7 cellular contexts compared by ENCODE assay signal in the genomic region with DNA sequence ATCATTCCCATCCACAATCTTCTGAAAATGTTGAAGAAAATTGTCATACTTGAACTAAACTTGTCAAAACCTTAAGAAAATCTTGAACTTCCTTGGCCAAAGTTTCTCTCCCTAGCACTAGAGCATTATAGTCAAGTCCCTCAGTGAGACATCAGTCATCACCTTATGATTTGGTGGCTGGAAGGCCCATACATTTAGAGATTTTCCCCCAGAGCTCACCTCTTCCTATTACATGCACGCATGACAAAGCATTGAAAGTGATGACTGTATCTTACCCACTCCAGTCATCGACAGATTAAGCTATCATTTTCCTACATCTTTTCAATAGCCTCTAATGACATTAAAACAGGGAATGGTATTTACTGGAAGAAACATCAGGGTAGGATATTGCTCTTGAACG.
DNase-seq lines count a peak whose midpoint lies in the region; ATAC-seq, FAIRE-seq and TF ChIP-seq lines count a peak whose summit lies in the region.
"Not testable (repeated sequence)": the region's sequence is repeated elsewhere in the genome, so short reads cannot be mapped to it uniquely, and the experiment has no call there.

No MANE protein-coding gene starts in this region.

- ATAC-seq in stimulated activated memory B cell treated with anti-CD40 and anti-IgM and Interleukin-4, amounts not matched to agents 10 μg/mL and 1 μg/mL and 100 μg/mL, for 72 hours: peak; percentile 68

- not testable (repeated sequence) for TF ChIP-seq POLR2A in GM12892 (IDR thresholded peaks at IDR 0.05; ENCODE audit: low read depth, low read length)

- intact Hi-C loops in activated naive CD4-positive, alpha-beta T cell treated with anti-CD3 and anti-CD28 coated beads for 36 hours (cut with micrococcal nuclease): loop anchor here (5.0 kb wide), 1 partner anchor 78 kb away; no protein-coding TSS in a partner anchor

- peaks cover 11% of the 10 kb centered on the region for H3K4me1 ChIP-seq in OCI-LY3 (ENCODE audit: low read length)

- H3K9ac ChIP-seq in OCI-LY3 (ENCODE audit: low read length): not testable (repeated sequence)

- DNase-seq in GM12892 (ENCODE audit: insufficient read length); activated T-cell treated with anti-CD3 and anti-CD28 coated beads, Interleukin-2, amount 50 U/mL, for 24 hours: not testable (repeated sequence)
- DNase-seq in activated CD4-positive, alpha-beta T cell treated with anti-CD3 and anti-CD28 coated beads for 48 hours: peak; percentile 33
- DNase-seq in activated naive CD4-positive, alpha-beta T cell treated with anti-CD3 and anti-CD28 coated beads for 36 hours: peak; percentile 40
- DNase-seq in stimulated activated CD4-positive, alpha-beta T cell treated with anti-CD3 and anti-CD28 coated beads, Interleukin-15, amount 100 ng/mL, for 24 hours: peak; percentile 26

- H3K27me3 Mint-ChIP-seq in activated T-cell treated with anti-CD3 and anti-CD28 coated beads, Interleukin-2, amount 50 U/mL, for 24 hours; activated naive CD4-positive, alpha-beta T cell treated with anti-CD3 and anti-CD28 coated beads for 36 hours (ENCODE audit: low read depth); stimulated activated memory B cell treated with anti-CD40 and anti-IgM and Interleukin-4, amounts not matched to agents 10 μg/mL and 1 μg/mL and 100 μg/mL, for 72 hours: not testable (repeated sequence)

- H3K36me3 ChIP-seq in OCI-LY3 (replicated peaks; ENCODE audit: low read depth, low read length): not testable (repeated sequence)

- H3K9me3 ChIP-seq in OCI-LY3 (ENCODE audit: insufficient read depth, low read length): not testable (repeated sequence)

- peak overlapping the region; percentile 46 for H3K4me3 Mint-ChIP-seq in activated T-cell treated with anti-CD3 and anti-CD28 coated beads, Interleukin-2, amount 50 U/mL, for 24 hours
- H3K4me3 Mint-ChIP-seq in activated naive CD4-positive, alpha-beta T cell treated with anti-CD3 and anti-CD28 coated beads for 36 hours; stimulated activated memory B cell treated with anti-CD40 and anti-IgM and Interleukin-4, amounts not matched to agents 10 μg/mL and 1 μg/mL and 100 μg/mL, for 72 hours: not testable (repeated sequence)

- TF ChIP-seq CTCF in OCI-LY3 (IDR thresholded peaks at IDR 0.05; ENCODE audit: low read depth, low read length): not testable (repeated sequence)

- H3K4me3 ChIP-seq in OCI-LY3 (ENCODE audit: low read length): not testable (repeated sequence)

- H3K9me3 Mint-ChIP-seq in activated T-cell treated with anti-CD3 and anti-CD28 coated beads, Interleukin-2, amount 50 U/mL, for 24 hours; activated naive CD4-positive, alpha-beta T cell treated with anti-CD3 and anti-CD28 coated beads for 36 hours; stimulated activated memory B cell treated with anti-CD40 and anti-IgM and Interleukin-4, amounts not matched to agents 10 μg/mL and 1 μg/mL and 100 μg/mL, for 72 hours: not testable (repeated sequence)

- H3K27me3 ChIP-seq in OCI-LY3 (ENCODE audit: low read depth, low read length): not testable (repeated sequence)

- not testable (repeated sequence) for H2AFZ ChIP-seq in OCI-LY3 (ENCODE audit: low read depth, low read length)

- not testable (repeated sequence) for H3K36me3 Mint-ChIP-seq in activated T-cell treated with anti-CD3 and anti-CD28 coated beads, Interleukin-2, amount 50 U/mL, for 24 hours (ENCODE audit: low read depth); activated naive CD4-positive, alpha-beta T cell treated with anti-CD3 and anti-CD28 coated beads for 36 hours (ENCODE audit: low read depth); stimulated activated memory B cell treated with anti-CD40 and anti-IgM and Interleukin-4, amounts not matched to agents 10 μg/mL and 1 μg/mL and 100 μg/mL, for 72 hours

- H3K4me1 Mint-ChIP-seq in activated T-cell treated with anti-CD3 and anti-CD28 coated beads, Interleukin-2, amount 50 U/mL, for 24 hours (ENCODE audit: low read depth): peaks cover 24% of the 10 kb centered on the region
- peaks cover 21% of the 10 kb centered on the region for H3K4me1 Mint-ChIP-seq in activated naive CD4-positive, alpha-beta T cell treated with anti-CD3 and anti-CD28 coated beads for 36 hours (ENCODE audit: low read depth)
- not testable (repeated sequence) for H3K4me1 Mint-ChIP-seq in stimulated activated memory B cell treated with anti-CD40 and anti-IgM and Interleukin-4, amounts not matched to agents 10 μg/mL and 1 μg/mL and 100 μg/mL, for 72 hours

- not testable (repeated sequence) for H3K27ac ChIP-seq in OCI-LY3 (ENCODE audit: low read length)

- CTCF ChIA-PET in activated naive CD4-positive, alpha-beta T cell treated with anti-CD3 and anti-CD28 coated beads for 36 hours (lab: Charles Lee): interaction anchor here (1.0 to 4.2 kb wide), 6 partner anchors 15 to 58 kb away, joined by 3 to 23 read pairs (median 4); no protein-coding TSS in a partner anchor

- H3K79me2 ChIP-seq in OCI-LY3 (ENCODE audit: low read length): not testable (repeated sequence)

- 0 out of 2 replicates have a peak overlapping the region, but pooled peaks have one; percentile 7 for H3K4me2 ChIP-seq in OCI-LY3 (ENCODE audit: low read length)

- H4K20me1 ChIP-seq in OCI-LY3 (ENCODE audit: insufficient read depth, low read length): not testable (repeated sequence)

- peak; percentile 77 for FAIRE-seq in GM12892 (lab: Jason Lieb, UNC)

- peak overlapping the region; percentile 92 for H3K27ac Mint-ChIP-seq in activated T-cell treated with anti-CD3 and anti-CD28 coated beads, Interleukin-2, amount 50 U/mL, for 24 hours
- peak overlapping the region; percentile 46 for H3K27ac Mint-ChIP-seq in activated naive CD4-positive, alpha-beta T cell treated with anti-CD3 and anti-CD28 coated beads for 36 hours
- H3K27ac Mint-ChIP-seq in stimulated activated memory B cell treated with anti-CD40 and anti-IgM and Interleukin-4, amounts not matched to agents 10 μg/mL and 1 μg/mL and 100 μg/mL, for 72 hours: not testable (repeated sequence)
